ENCODE assay signal across 9 cellular contexts in the genomic region with DNA sequence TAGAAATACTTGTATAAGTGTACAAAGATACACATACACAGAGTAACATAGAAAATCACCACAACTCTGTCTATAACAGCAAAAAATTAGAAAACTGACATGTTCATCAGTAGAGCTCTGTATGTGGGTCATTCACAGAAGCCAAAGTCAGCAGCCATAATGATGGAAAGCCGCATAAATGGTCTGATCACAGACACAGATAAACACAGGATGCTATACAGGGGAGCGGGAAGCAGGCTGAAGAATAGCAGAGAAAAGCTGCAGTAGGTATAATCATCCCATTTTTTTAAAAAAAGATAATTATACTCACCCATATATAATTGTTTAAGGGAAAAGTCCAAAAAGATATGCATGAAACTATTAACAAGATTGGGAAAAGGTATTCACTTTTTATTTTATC.
"Had no signal": no experiment of that assay in that cellular context is flagged by ENCODE, and none has a peak within 500 bp of the region (broad histone marks: within the 10 kb centered on the region; RNA-seq: fewer than 3 reads in every experiment).

No MANE protein-coding gene starts in this region.

- H3K9me3 Mint-ChIP-seq: HFFc6, IgD-negative memory B cell had no signal

- DNase-seq: GM23248, GOT3, H7, HFFc6 had no signal

- H3K4me1 ChIP-seq: HAP-1 had no signal

- H3K4me3 ChIP-seq: GM23248, HAP-1 had no signal

- H3K4me3 Mint-ChIP-seq: HFFc6, IgD-negative memory B cell had no signal

- ATAC-seq: HCT116, HepG2 had no signal

- H3K27ac ChIP-seq: GM23248, HL-60 had no signal

- H3K4me1 Mint-ChIP-seq: IgD-negative memory B cell had no signal

- H3K27me3 Mint-ChIP-seq: IgD-negative memory B cell had no signal

- H3K9me3 ChIP-seq: HAP-1 had no signal

- H3K27ac Mint-ChIP-seq: HFFc6, IgD-negative memory B cell had no signal
